Comparison of ENCODE assay signal across 8 cellular contexts in the genomic region with DNA sequence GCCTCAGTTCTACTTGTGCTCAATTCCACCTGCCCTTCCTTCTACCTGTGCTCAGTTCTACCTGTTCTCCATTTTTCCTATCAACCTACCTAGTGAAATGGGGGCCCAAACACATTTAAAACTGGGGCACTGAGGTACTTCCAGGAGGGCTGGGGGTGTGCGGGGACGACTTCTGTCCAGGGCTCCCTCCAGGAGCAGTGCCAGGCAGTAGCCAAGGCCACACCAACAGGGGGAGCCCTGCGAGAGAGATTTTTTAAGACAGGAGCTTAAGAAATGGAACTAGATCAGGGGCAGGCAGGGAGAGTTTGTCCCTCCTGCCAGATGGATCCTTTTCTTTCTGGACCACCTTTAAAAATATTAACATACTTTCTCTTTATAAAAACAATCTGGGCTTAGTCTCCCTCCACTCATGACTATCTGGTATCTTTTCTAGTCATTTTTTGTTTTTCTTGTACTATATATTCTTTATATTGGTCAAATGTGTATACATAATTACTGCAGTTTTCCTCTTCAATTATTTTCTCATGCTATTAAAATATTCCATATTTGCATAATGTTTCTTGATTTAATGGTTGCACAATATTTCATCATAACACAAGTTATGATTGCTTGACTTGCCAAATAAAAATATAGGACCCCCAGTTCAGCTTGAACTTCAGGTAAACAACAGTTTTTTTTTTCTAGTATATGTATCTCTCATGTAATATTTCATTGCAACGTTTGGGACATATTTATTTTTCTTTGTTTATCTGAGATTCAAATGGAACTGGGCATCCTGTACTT. TPM values are rescaled to one million over a fixed set of nuclear protein-coding genes. Genes with fewer than 3 reads are reported as not detected.
A peak's percentile ranks its signal among the peaks of the same experiment; 100 is the strongest.
DNase-seq lines count a peak whose midpoint lies in the region; ATAC-seq, FAIRE-seq and TF ChIP-seq lines count a peak whose summit lies in the region.

No MANE protein-coding gene starts in this region.

- intact Hi-C loops in posterior vena cava (cut with DNase I), result no loop called here

- CTCF ChIA-PET in activated CD4-positive, alpha-beta T cell treated with anti-CD3 and anti-CD28 coated beads, Interleukin-2, amount 10 ng/mL, durations not matched to agents 7 days and 5 days (lab: Charles Lee), result no interaction called here

- H3K4me1 Mint-ChIP-seq in activated CD4-positive, alpha-beta T cell treated with anti-CD3 and anti-CD28 coated beads, Interleukin-2, amount 10 ng/mL, durations not matched to agents 7 days and 5 days, result no peaks in the 10 kb centered on the region

- FAIRE-seq in D721Med (lab: Jason Lieb, UNC), result no peak

- H3K9me3 Mint-ChIP-seq in activated CD4-positive, alpha-beta T cell treated with anti-CD3 and anti-CD28 coated beads, Interleukin-2, amount 10 ng/mL, durations not matched to agents 7 days and 5 days, result no peaks in the 10 kb centered on the region

- H3K36me3 Mint-ChIP-seq in activated CD4-positive, alpha-beta T cell treated with anti-CD3 and anti-CD28 coated beads, Interleukin-2, amount 10 ng/mL, durations not matched to agents 7 days and 5 days (ENCODE audit: low read depth), result no peaks in the 10 kb centered on the region

- peak; percentile 70 for TF ChIP-seq CTCF in D721Med (IDR thresholded peaks at IDR 0.05; ENCODE audit: insufficient read depth, missing control alignments)

- POLR2A ChIA-PET in activated CD4-positive, alpha-beta T cell treated with anti-CD3 and anti-CD28 coated beads, Interleukin-2, amount 10 ng/mL, durations not matched to agents 7 days and 5 days (lab: Charles Lee), result no interaction called here

- H3K27me3 Mint-ChIP-seq in activated CD4-positive, alpha-beta T cell treated with anti-CD3 and anti-CD28 coated beads, Interleukin-2, amount 10 ng/mL, durations not matched to agents 7 days and 5 days, result peaks cover 10% of the 10 kb centered on the region

- no peak for TF ChIP-seq EP300 in Ishikawa (IDR thresholded peaks at IDR 0.05; ENCODE audit: borderline replicate concordance)

- peak; percentile 45 for TF ChIP-seq RAD21 in Ishikawa (IDR thresholded peaks at IDR 0.05; ENCODE audit: low read depth)

- no peak overlapping the region for H3K27ac Mint-ChIP-seq in activated CD4-positive, alpha-beta T cell treated with anti-CD3 and anti-CD28 coated beads, Interleukin-2, amount 10 ng/mL, durations not matched to agents 7 days and 5 days

- ATAC-seq in HG02610 (IDR thresholded peaks at IDR 0.05; ENCODE audit: unreplicated experiment) (no peak), GM21515 (IDR thresholded peaks at IDR 0.05; ENCODE audit: unreplicated experiment) (no peak)

- DNase-seq in D721Med (ENCODE audit: insufficient read length, low spot score) (no peak), glomerular endothelial cell (ENCODE audit: extremely low read depth, low read depth, low spot score) (peak; percentile 5), posterior vena cava (ENCODE audit: low spot score) (no peak)
- peak; percentile 52 for DNase-seq in activated CD4-positive, alpha-beta T cell treated with anti-CD3 and anti-CD28 coated beads, Interleukin-2, amount 10 ng/mL, durations not matched to agents 7 days and 5 days
- peak; percentile 13 for DNase-seq in stimulated activated CD4-positive, alpha-beta T cell treated with anti-CD3 and anti-CD28 coated beads, Interleukin-12 subunit alpha, Interleukin-12 subunit beta, amount 100 ng/mL, for 4 hours

- H3K4me3 Mint-ChIP-seq in activated CD4-positive, alpha-beta T cell treated with anti-CD3 and anti-CD28 coated beads, Interleukin-2, amount 10 ng/mL, durations not matched to agents 7 days and 5 days, result no peak overlapping the region

TF ChIP-seq in Ishikawa, 13 proteins besides CTCF, POLR2A, EP300 and RAD21:
- TF ChIP-seq TCF12 (IDR thresholded peaks at IDR 0.05; ENCODE audit: low read depth), result no peak
- TF ChIP-seq, protein P1, sequence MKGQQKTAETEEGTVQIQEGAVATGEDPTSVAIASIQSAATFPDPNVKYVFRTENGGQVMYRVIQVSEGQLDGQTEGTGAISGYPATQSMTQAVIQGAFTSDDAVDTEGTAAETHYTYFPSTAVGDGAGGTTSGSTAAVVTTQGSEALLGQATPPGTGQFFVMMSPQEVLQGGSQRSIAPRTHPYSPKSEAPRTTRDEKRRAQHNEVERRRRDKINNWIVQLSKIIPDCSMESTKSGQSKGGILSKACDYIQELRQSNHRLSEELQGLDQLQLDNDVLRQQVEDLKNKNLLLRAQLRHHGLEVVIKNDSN (IDR thresholded peaks at IDR 0.05), result no peak

RNA-seq across cellular contexts. Expression of a gene that starts 47.3 kb away (rescaled TPM):
- not detected for total RNA-seq in activated CD4-positive, alpha-beta T cell treated with anti-CD3 and anti-CD28 coated beads, Interleukin-2, amount 10 ng/mL, durations not matched to agents 7 days and 5 days
- 0.12 and 0.53 TPM in 2 replicates for total RNA-seq in glomerular endothelial cell
- total RNA-seq in posterior vena cava, result under 1 TPM; 0.14 to 0.33 TPM

Comparison
In these comparisons a context has a peak if more than half of its experiments do, and no peak if none do; other contexts are left out.
1. DNase-seq: peak in activated CD4-positive, alpha-beta T cell treated with anti-CD3 and anti-CD28 coated beads, Interleukin-2, amount 10 ng/mL, durations not matched to agents 7 days and 5 days (single experiment), glomerular endothelial cell (single experiment) and stimulated activated CD4-positive, alpha-beta T cell treated with anti-CD3 and anti-CD28 coated beads, Interleukin-12 subunit alpha, Interleukin-12 subunit beta, amount 100 ng/mL, for 4 hours (single experiment); none in D721Med (single experiment) and posterior vena cava (single experiment).